1 cellular context compared by ENCODE assay signal in genomic region chr7:100038326-100038725, GRCh38.
TF ChIP-seq lines count a peak whose summit lies in the region.

No MANE protein-coding gene starts in this region.

TF ChIP-seq in HepG2, 621 proteins besides CTCF, POLR2A, EP300 and RAD21:
- TF ChIP-seq SMAD1 (CRISPR knock-in tag; IDR thresholded peaks at IDR 0.05; ENCODE audit: borderline replicate concordance, low read depth) (no peak), PRPF4 (IDR thresholded peaks at IDR 0.05; ENCODE audit: low read depth, low read length, poor library complexity, severe bottlenecking) (peak; percentile 76), ZNF383 (CRISPR knock-in tag; IDR thresholded peaks at IDR 0.05; ENCODE audit: borderline replicate concordance) (no peak), ZNF709 (CRISPR knock-in tag; IDR thresholded peaks at IDR 0.05) (no peak), E2F5 (CRISPR knock-in tag; conservative IDR thresholded peaks at IDR 0.05) (no peak), ZHX1 (CRISPR knock-in tag; IDR thresholded peaks at IDR 0.05; ENCODE audit: low read depth) (0 out of 2 replicates have a peak, but pooled peaks have one; percentile 51), ZNF160 (CRISPR knock-in tag; IDR thresholded peaks at IDR 0.05) (0 out of 2 replicates have a peak, but pooled peaks have one; percentile 34), ZSCAN30 (CRISPR knock-in tag; IDR thresholded peaks at IDR 0.05) (no peak), IRF2 (CRISPR knock-in tag; IDR thresholded peaks at IDR 0.05) (0 out of 2 replicates have a peak, but pooled peaks have one; percentile 21), ZNF7 (CRISPR knock-in tag; IDR thresholded peaks at IDR 0.05) (peak; percentile 96), SNRNP70 (IDR thresholded peaks at IDR 0.05; ENCODE audit: low read depth, low read length) (no peak), ZNF33A (CRISPR knock-in tag; IDR thresholded peaks at IDR 0.05; ENCODE audit: borderline replicate concordance) (no peak), TFDP2 (CRISPR knock-in tag; IDR thresholded peaks at IDR 0.05) (no peak), TARDBP (CRISPR knock-in tag; IDR thresholded peaks at IDR 0.05) (peak; percentile 22; the same call in 1 of the 2 replicates), ZNF354B (CRISPR knock-in tag; IDR thresholded peaks at IDR 0.05) (0 out of 2 replicates have a peak, but pooled peaks have one; percentile 46), TOPORS (CRISPR knock-in tag; IDR thresholded peaks at IDR 0.05) (0 out of 2 replicates have a peak, but pooled peaks have one; percentile 52), GFI1 (CRISPR knock-in tag; IDR thresholded peaks at IDR 0.05; ENCODE audit: borderline replicate concordance) (no peak), HMG20B (CRISPR knock-in tag; conservative IDR thresholded peaks at IDR 0.05) (no peak), AHDC1 (CRISPR knock-in tag; IDR thresholded peaks at IDR 0.05; ENCODE audit: borderline replicate concordance) (0 out of 2 replicates have a peak, but pooled peaks have one; percentile 3), CAMTA2 (CRISPR knock-in tag; IDR thresholded peaks at IDR 0.05; ENCODE audit: borderline replicate concordance) (no peak), E2F2 (CRISPR knock-in tag; IDR thresholded peaks at IDR 0.05; ENCODE audit: borderline replicate concordance) (no peak), BCL6 (CRISPR knock-in tag; IDR thresholded peaks at IDR 0.05) (0 out of 2 replicates have a peak, but pooled peaks have one; percentile 21), FOXA1 (IDR thresholded peaks at IDR 0.05) (no peak), FOXA1 (CRISPR knock-in tag; IDR thresholded peaks at IDR 0.05) (no peak), RARA (CRISPR knock-in tag; IDR thresholded peaks at IDR 0.05) (no peak), HNF4A (CRISPR knock-in tag; IDR thresholded peaks at IDR 0.05) (peak; percentile 38)
